Comparison of ENCODE assay signal across 11 cellular contexts in genomic region chr1:93219443-93219842, GRCh38. TPM values are rescaled to one million over a fixed set of nuclear protein-coding genes. Genes with fewer than 3 reads are reported as not detected.
DNase-seq lines count a peak whose midpoint lies in the region; ATAC-seq and TF ChIP-seq lines count a peak whose summit lies in the region.
"Had no signal": no experiment of that assay in that cellular context is flagged by ENCODE, and none has a peak within 500 bp of the region (broad histone marks: within the 10 kb centered on the region; RNA-seq: fewer than 3 reads in every experiment).

No MANE protein-coding gene starts in this region.

- peak overlapping the region; percentile 79 to 94 (median 84) for H3K4me3 Mint-ChIP-seq in CD4-positive, CD25-positive, alpha-beta regulatory T cell
- peak overlapping the region; percentile 61 for H3K4me3 Mint-ChIP-seq in central memory CD8-positive, alpha-beta T cell

- H3K36me3 ChIP-seq in CD4-positive, CD25-positive, alpha-beta regulatory T cell (ENCODE audit: control insufficient read depth, insufficient read depth, low read length), result peaks cover 3% of the 10 kb centered on the region
- peaks cover 85% of the 10 kb centered on the region for H3K36me3 ChIP-seq in OCI-LY1 (ENCODE audit: insufficient read depth, low read length)
- H3K36me3 ChIP-seq: upper lobe of right lung had no signal

- peaks cover 14 to 32% (median 24%) of the 10 kb centered on the region in 4 donors for H3K4me1 Mint-ChIP-seq in CD4-positive, CD25-positive, alpha-beta regulatory T cell
- peaks cover 8% of the 10 kb centered on the region for H3K4me1 Mint-ChIP-seq in central memory CD8-positive, alpha-beta T cell

- peak overlapping the region; percentile 64 to 83 (median 74) for H3K27ac Mint-ChIP-seq in CD4-positive, CD25-positive, alpha-beta regulatory T cell
- peak overlapping the region; percentile 53 for H3K27ac Mint-ChIP-seq in central memory CD8-positive, alpha-beta T cell (ENCODE audit: low read depth)

- H3K27me3 Mint-ChIP-seq in CD4-positive, CD25-positive, alpha-beta regulatory T cell, result no peaks in the 10 kb centered on the region
- H3K27me3 Mint-ChIP-seq in central memory CD8-positive, alpha-beta T cell, result no peaks in the 10 kb centered on the region

- H4K20me1 ChIP-seq in OCI-LY1 (ENCODE audit: insufficient read depth, low read length), result no peaks in the 10 kb centered on the region

- no peak for TF ChIP-seq CTCF in OCI-LY1 (IDR thresholded peaks at IDR 0.05; ENCODE audit: low read length)

- H3K9me3 ChIP-seq in CD4-positive, CD25-positive, alpha-beta regulatory T cell (ENCODE audit: control insufficient read depth in 2 of 2, low read length in 2 of 2), result no peaks in the 10 kb centered on the region
- H3K9me3 ChIP-seq in OCI-LY1 (ENCODE audit: low read length), result no peaks in the 10 kb centered on the region; the same call in 1 of the 2 replicates
- H3K9me3 ChIP-seq: Caco-2, upper lobe of right lung had no signal

- H3K9me2 ChIP-seq in OCI-LY1 (ENCODE audit: low read depth, low read length), result no peaks in the 10 kb centered on the region

- H3K9ac ChIP-seq in OCI-LY1 (ENCODE audit: low read length), result peak overlapping the region; percentile 17; the same call in 1 of the 2 replicates

- H3K9me3 Mint-ChIP-seq in CD4-positive, CD25-positive, alpha-beta regulatory T cell, result no peaks in the 10 kb centered on the region
- H3K9me3 Mint-ChIP-seq in central memory CD8-positive, alpha-beta T cell, result no peaks in the 10 kb centered on the region

- peaks cover 24% of the 10 kb centered on the region for H3K36me3 Mint-ChIP-seq in CD4-positive, CD25-positive, alpha-beta regulatory T cell
- peaks cover 9% of the 10 kb centered on the region for H3K36me3 Mint-ChIP-seq in central memory CD8-positive, alpha-beta T cell (ENCODE audit: insufficient read depth)

- peak overlapping the region; percentile 55 for H3K4me2 ChIP-seq in OCI-LY1 (ENCODE audit: low read length)

- peaks cover 13% of the 10 kb centered on the region for H3K4me1 ChIP-seq in CD4-positive, CD25-positive, alpha-beta regulatory T cell (ENCODE audit: control insufficient read depth, insufficient read depth, low read length, poor library complexity, severe bottlenecking)
- peaks cover 16% of the 10 kb centered on the region for H3K4me1 ChIP-seq in OCI-LY1 (ENCODE audit: insufficient read depth, low read length, severe bottlenecking)
- H3K4me1 ChIP-seq: Caco-2, upper lobe of right lung had no signal

- ATAC-seq in CD4-positive, CD25-positive, alpha-beta regulatory T cell (ENCODE audit: low read depth in 2 of 2), result peak; percentile 50 to 58
- ATAC-seq in GM19395 (IDR thresholded peaks at IDR 0.05; ENCODE audit: unreplicated experiment), result peak; percentile 68
- no peak for ATAC-seq in central memory CD8-positive, alpha-beta T cell (replicated peaks; ENCODE audit: extremely low read depth, poor library complexity, severe bottlenecking)
- no peak for ATAC-seq in GM19035 (IDR thresholded peaks at IDR 0.05; ENCODE audit: unreplicated experiment)
- no peak for ATAC-seq in GM18907 (IDR thresholded peaks at IDR 0.05; ENCODE audit: unreplicated experiment)
- ATAC-seq in GM21360 (IDR thresholded peaks at IDR 0.05; ENCODE audit: unreplicated experiment), result no peak
- ATAC-seq: upper lobe of right lung had no signal

- no peaks in the 10 kb centered on the region for H3K27me3 ChIP-seq in CD4-positive, CD25-positive, alpha-beta regulatory T cell (ENCODE audit: control insufficient read depth, insufficient read depth, low read length)
- no peaks in the 10 kb centered on the region for H3K27me3 ChIP-seq in OCI-LY1 (ENCODE audit: insufficient read depth, low read length)
- H3K27me3 ChIP-seq: MG63, upper lobe of right lung had no signal

- H3K79me2 ChIP-seq in OCI-LY1 (ENCODE audit: insufficient read depth, low read length), result no peaks in the 10 kb centered on the region

- no peak overlapping the region for H2AFZ ChIP-seq in OCI-LY1 (ENCODE audit: low read length)

- DNase-seq in CD4-positive, CD25-positive, alpha-beta regulatory T cell, result peak in 2 of 3 donors; percentile 26 to 70
- no peak for DNase-seq in central memory CD8-positive, alpha-beta T cell (ENCODE audit: low spot score in 2 of 2)
- no peak for DNase-seq in SW480 (ENCODE audit: low spot score)
- DNase-seq: Caco-2, MG63, upper lobe of right lung had no signal

- H3F3A ChIP-seq in OCI-LY1 (ENCODE audit: insufficient read depth, low read length), result no peaks in the 10 kb centered on the region; the same call in 1 of the 2 replicates

- peak overlapping the region; percentile 94 for H3K4me3 ChIP-seq in CD4-positive, CD25-positive, alpha-beta regulatory T cell (ENCODE audit: low read depth, low read length)
- H3K4me3 ChIP-seq in OCI-LY1 (ENCODE audit: low read depth, low read length, poor library complexity, severe bottlenecking), result peak overlapping the region; percentile 39
- H3K4me3 ChIP-seq: MG63, upper lobe of right lung had no signal

- H3K27ac ChIP-seq in CD4-positive, CD25-positive, alpha-beta regulatory T cell (ENCODE audit: insufficient read depth, low read length, poor library complexity, severe bottlenecking), result no peak overlapping the region
- peak overlapping the region; percentile 73 for H3K27ac ChIP-seq in OCI-LY1 (ENCODE audit: low read depth, low read length, poor library complexity, severe bottlenecking)
- H3K27ac ChIP-seq: upper lobe of right lung had no signal

RNA-seq across cellular contexts. Expression of gene CCDC18, which starts 38.9 kb away (rescaled TPM):
- 8.8 TPM for total RNA-seq in CD4-positive, CD25-positive, alpha-beta regulatory T cell
- 1 to 10 TPM; 3.6 to 5.3 (median 4.2) TPM for polyA plus RNA-seq in CD4-positive, CD25-positive, alpha-beta regulatory T cell

RNA-seq across cellular contexts. Expression of gene TMED5, which starts 39.2 kb away (rescaled TPM):
- total RNA-seq in CD4-positive, CD25-positive, alpha-beta regulatory T cell, result 52.4 TPM
- polyA plus RNA-seq in CD4-positive, CD25-positive, alpha-beta regulatory T cell, result 10 to 100 TPM; 30.6 to 38.4 (median 33.2) TPM

Comparison
In these comparisons a context has a peak if more than half of its experiments do, and no peak if none do; other contexts are left out.
1. ATAC-seq: peak in CD4-positive, CD25-positive, alpha-beta regulatory T cell (2 of 2) and GM19395 (single experiment); none in central memory CD8-positive, alpha-beta T cell (single experiment), GM19035 (single experiment), GM18907 (single experiment) and GM21360 (single experiment).
2. DNase-seq: peak in CD4-positive, CD25-positive, alpha-beta regulatory T cell (2 of 3); none in central memory CD8-positive, alpha-beta T cell (0 of 2) and SW480 (single experiment).